9 cellular contexts compared by ENCODE assay signal in genomic region chr17:8832711-8833352, GRCh38. TPM values are rescaled to one million over a fixed set of nuclear protein-coding genes. Genes with fewer than 3 reads are reported as not detected.
DNase-seq lines count a peak whose midpoint lies in the region; ATAC-seq and TF ChIP-seq lines count a peak whose summit lies in the region.
"Had no signal": no experiment of that assay in that cellular context is flagged by ENCODE, and none has a peak within 500 bp of the region (broad histone marks: within the 10 kb centered on the region; RNA-seq: fewer than 3 reads in every experiment).

No MANE protein-coding gene starts in this region.

- POLR2A ChIA-PET in OCI-LY7 (lab: Charles Lee), result no interaction called here

- CTCF ChIA-PET in OCI-LY7 (lab: Charles Lee; ENCODE audit: unreplicated experiment), result no interaction called here

- H3K79me2 ChIP-seq in OCI-LY7 (ENCODE audit: insufficient read depth, low read depth, low read length), result no peaks in the 10 kb centered on the region

- no peak for ATAC-seq in HG03342 (IDR thresholded peaks at IDR 0.05; ENCODE audit: unreplicated experiment)

- no peak overlapping the region for H2AFZ ChIP-seq in OCI-LY7 (ENCODE audit: low read length)

- H3K36me3 ChIP-seq in OCI-LY7 (ENCODE audit: insufficient read depth, low read length), result no peaks in the 10 kb centered on the region
- H3K36me3 ChIP-seq in spleen, result peaks cover 0 to 34% (median 0%) of the 10 kb centered on the region in 6 donors

- H3K4me2 ChIP-seq in OCI-LY7 (ENCODE audit: low read length), result no peak overlapping the region

- no peaks in the 10 kb centered on the region for H3K9me3 ChIP-seq in OCI-LY7 (ENCODE audit: low read length)
- no peaks in the 10 kb centered on the region for H3K9me3 ChIP-seq in spleen

- H3K4me1 ChIP-seq in OCI-LY7 (ENCODE audit: insufficient read depth, low read length, poor library complexity, severe bottlenecking), result no peaks in the 10 kb centered on the region
- H3K4me1 ChIP-seq in spleen, result no peaks in the 10 kb centered on the region

- no peak for DNase-seq in GM12864 (ENCODE audit: low read depth)
- peak; percentile 11 for DNase-seq in OCI-LY7 (ENCODE audit: low spot score)
- DNase-seq in choroid plexus epithelial cell (ENCODE audit: low read depth), result no peak
- DNase-seq in spleen, result peak; percentile 83
- no peak for DNase-seq in HPDE6-E6E7 (ENCODE audit: extremely low spot score)
- DNase-seq in NCI-H510A treated with DMSO at 0.1 percent for 48 hours (lab: John Stamatoyannopoulos, UW), result no peak
- no peak for DNase-seq in HK-2 (ENCODE audit: unreplicated experiment)

- intact Hi-C loops in OCI-LY7 (cut with micrococcal nuclease; ENCODE audit: unreplicated experiment) (no loop called here), spleen (cut with DNase I; ENCODE audit: low total_unique reads) (no loop called here)

- no peak overlapping the region for H3K27ac ChIP-seq in OCI-LY7 (ENCODE audit: low read depth, low read length, poor library complexity, severe bottlenecking)
- no peak overlapping the region for H3K27ac ChIP-seq in spleen

- peak; percentile 73 for TF ChIP-seq CTCF in GM12864 (IDR thresholded peaks at IDR 0.05; ENCODE audit: low read depth, low read length, missing control alignments)
- peak; percentile 72 for TF ChIP-seq CTCF in OCI-LY7 (conservative IDR thresholded peaks at IDR 0.05; ENCODE audit: low read length)
- TF ChIP-seq CTCF in choroid plexus epithelial cell (conservative IDR thresholded peaks at IDR 0.05; ENCODE audit: low read depth, low read length), result peak; percentile 18
- TF ChIP-seq CTCF in spleen (IDR thresholded peaks at IDR 0.05 in 8 of 11, conservative IDR thresholded peaks at IDR 0.05 in 3 of 11), result peak in 6 of 11 experiments; percentile 39 to 57 (median 53)

- H3K4me3 ChIP-seq in GM12864 (ENCODE audit: low read depth, low read length), result no peak overlapping the region
- no peak overlapping the region for H3K4me3 ChIP-seq in OCI-LY7 (ENCODE audit: low read depth, low read length, poor library complexity, severe bottlenecking)
- H3K4me3 ChIP-seq in choroid plexus epithelial cell (ENCODE audit: low read depth, low read length), result no peak overlapping the region
- no peak overlapping the region for H3K4me3 ChIP-seq in spleen

- peaks cover 0 to 27% (median 0%) of the 10 kb centered on the region in 7 donors for H3K27me3 ChIP-seq in spleen (replicated peaks in 1 of 7)

- WGBS in spleen, 5 donors, result 71 to 79% (median 76%) methylated on average over 22 to 33 of the region's 33 CpGs

- no TSS peak for BruUV-seq in OCI-LY7 (replicated peaks; lab: Mats Ljungman, UMichigan)

- H3K9me2 ChIP-seq in OCI-LY7 (ENCODE audit: insufficient read depth, low read length), result no peaks in the 10 kb centered on the region

- no peaks in the 10 kb centered on the region for H4K20me1 ChIP-seq in OCI-LY7 (ENCODE audit: insufficient read depth, low read length)

- no peak for TF ChIP-seq POLR2A in spleen (IDR thresholded peaks at IDR 0.05)

RNA-seq across cellular contexts. Expression of gene MFSD6L, which starts 33.7 kb away (rescaled TPM):
- total RNA-seq in OCI-LY7 (2014; rRNA removed; shearing (Covaris generic)), result not detected in 2 replicates
- not detected in 2 replicates for total RNA-seq in OCI-LY7 (2022)
- total RNA-seq in spleen, result 1 to 10 TPM in 1 of 7 donors, under 1 TPM in 6; 0.32 to 1.0 (median 0.40) TPM
- under 1 TPM; 0.12 to 0.15 (median 0.13) TPM for polyA plus RNA-seq in spleen
- total RNA-seq: dermis microvascular lymphatic vessel endothelial cell had no signal

RNA-seq across cellular contexts. Expression of gene PIK3R6, which starts 34.6 kb away (rescaled TPM):
- not detected in 2 replicates for total RNA-seq in OCI-LY7 (2014; rRNA removed; shearing (Covaris generic))
- not detected in 2 replicates for total RNA-seq in OCI-LY7 (2022)
- 1 to 10 TPM; 5.4 to 9.6 (median 7.1) TPM for total RNA-seq in spleen
- 1 to 10 TPM; 1.3 to 3.9 (median 3.1) TPM for polyA plus RNA-seq in spleen
- total RNA-seq: dermis microvascular lymphatic vessel endothelial cell had no signal

Comparison
In these comparisons a context has a peak if more than half of its experiments do, and no peak if none do; other contexts are left out.
1. DNase-seq: peak in OCI-LY7 (single experiment) and spleen (single experiment); none in GM12864 (single experiment), choroid plexus epithelial cell (single experiment), HPDE6-E6E7 (single experiment), NCI-H510A treated with DMSO at 0.1 percent for 48 hours (single experiment) and HK-2 (single experiment).
2. CTCF ChIP-seq: peak in every context shown above with its lines; median percentile 73 in GM12864; 72 in OCI-LY7; 53 in spleen; 18 in choroid plexus epithelial cell.
3. RNA of gene PIK3R6, which starts 34.6 kb away (total RNA-seq): 5.4 to 9.6 TPM in spleen; not detected in OCI-LY7; every median in the first group is over 4 times any median in the second.